Comparison of ENCODE assay signal across 20 cellular contexts in the genomic region with DNA sequence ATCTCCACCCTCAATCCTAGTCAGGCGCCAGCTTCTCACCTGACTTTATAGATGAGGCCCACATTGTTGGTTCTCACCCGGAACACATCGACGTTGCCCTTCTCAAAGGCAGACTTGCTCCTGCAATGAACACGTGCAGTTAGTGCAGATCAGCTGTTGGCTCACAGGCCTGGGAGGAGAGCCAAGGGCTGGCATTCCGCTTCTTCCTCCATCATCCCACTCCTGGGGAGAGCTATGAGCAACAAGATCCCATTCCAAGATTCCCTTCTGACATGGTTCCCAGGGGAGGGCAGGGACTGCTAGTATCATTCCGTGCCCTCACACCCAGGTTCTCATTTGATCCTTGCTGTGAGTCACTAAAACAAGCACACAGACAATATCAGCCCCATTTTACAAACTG. TPM values are rescaled to one million over a fixed set of nuclear protein-coding genes. Genes with fewer than 3 reads are reported as not detected.
"Had no signal": no experiment of that assay in that cellular context is flagged by ENCODE, and none has a peak within 500 bp of the region (broad histone marks: within the 10 kb centered on the region; RNA-seq: fewer than 3 reads in every experiment).

No MANE protein-coding gene starts in this region.

- H3K36me3 ChIP-seq: ascending aorta, right lobe of liver, upper lobe of right lung had no signal

- H3K4me3 ChIP-seq: ascending aorta, psoas muscle, right lobe of liver, testis, upper lobe of right lung had no signal

- H3K9me3 ChIP-seq: ascending aorta, psoas muscle, right lobe of liver, testis, upper lobe of right lung had no signal

- H3K27me3 ChIP-seq: ascending aorta, right lobe of liver, testis, upper lobe of right lung had no signal

- DNase-seq: activated CD4-positive, alpha-beta T cell treated with anti-CD3 and anti-CD28 coated beads for 1 hour; activated CD4-positive, alpha-beta T cell treated with anti-CD3 and anti-CD28 coated beads, Interleukin-2, amount 50 U/mL, for 4 hours; activated naive CD4-positive, alpha-beta T cell treated with anti-CD3 and anti-CD28 coated beads for 36 hours; activated naive CD8-positive, alpha-beta T cell treated with anti-CD3 and anti-CD28 coated beads, Interleukin-2, amount 50 U/mL, for 24 hours; activated T-cell treated with anti-CD3 and anti-CD28 coated beads for 4 hours; erythroblast; glutamatergic neuron; mesendoderm; nephron progenitor cell; occipital lobe; psoas muscle; right lobe of liver; stimulated activated naive CD8-positive, alpha-beta T cell treated with anti-CD3 and anti-CD28 coated beads, Interleukin-15, amount 100 ng/mL, for 72 hours; T-helper 1 cell; T1000; testis; upper lobe of right lung had no signal

- H3K4me1 ChIP-seq: ascending aorta, psoas muscle, right lobe of liver, testis, upper lobe of right lung had no signal

- H3K27ac ChIP-seq: ascending aorta, psoas muscle, right lobe of liver, testis, upper lobe of right lung, VCaP had no signal

- ATAC-seq: activated naive CD8-positive, alpha-beta T cell treated with anti-CD3 and anti-CD28 coated beads, Interleukin-2, amount 50 U/mL, for 24 hours; activated T-helper 17 cell treated with anti-CD3 and anti-CD28 coated beads, Interleukin-2, amount 50 U/mL, for 72 hours; psoas muscle; right lobe of liver; stimulated activated naive CD8-positive, alpha-beta T cell treated with anti-CD3 and anti-CD28 coated beads, Interleukin-15, amount 100 ng/mL, for 72 hours; upper lobe of right lung had no signal

RNA-seq across cellular contexts. Expression of a gene that starts 15.1 kb away (rescaled TPM):
- total RNA-seq: activated T-helper 17 cell treated with anti-CD3 and anti-CD28 coated beads, Interleukin-2, amount 50 U/mL, for 72 hours; ascending aorta; right lobe of liver had no signal
